Comparison of ENCODE assay signal across 1 cellular context in genomic region chr14:99784508-99784907, GRCh38.
A peak's percentile ranks its signal among the peaks of the same experiment; 100 is the strongest.
TF ChIP-seq lines count a peak whose summit lies in the region.

No MANE protein-coding gene starts in this region.

TF ChIP-seq in HepG2, 621 proteins besides CTCF, POLR2A, EP300 and RAD21 (continued from another document and continues in another):
- TF ChIP-seq ZBTB49 (CRISPR knock-in tag; IDR thresholded peaks at IDR 0.05; ENCODE audit: borderline replicate concordance) (no peak), ZNF614 (CRISPR knock-in tag; IDR thresholded peaks at IDR 0.05; ENCODE audit: borderline replicate concordance) (0 out of 2 replicates have a peak, but pooled peaks have one; percentile 56), PBX3 (CRISPR knock-in tag; IDR thresholded peaks at IDR 0.05; ENCODE audit: borderline replicate concordance) (no peak), KLF12 (CRISPR knock-in tag; IDR thresholded peaks at IDR 0.05; ENCODE audit: borderline replicate concordance) (no peak), CREM (IDR thresholded peaks at IDR 0.05) (peak; percentile 52; the same call in 1 of the 2 replicates), CREM (CRISPR knock-in tag; IDR thresholded peaks at IDR 0.05) (no peak), PAX8 (CRISPR knock-in tag; IDR thresholded peaks at IDR 0.05; ENCODE audit: borderline replicate concordance) (no peak), ZNF350 (CRISPR knock-in tag; IDR thresholded peaks at IDR 0.05; ENCODE audit: borderline replicate concordance, low read depth) (no peak), ZFP36 (IDR thresholded peaks at IDR 0.05; ENCODE audit: borderline replicate concordance, low read depth, low read length, partially characterized antibody) (no peak), CEBPB (IDR thresholded peaks at IDR 0.05; ENCODE audit: borderline replicate concordance, low read depth, low read length) (peak; percentile 88), HMG20A (CRISPR knock-in tag; IDR thresholded peaks at IDR 0.05; ENCODE audit: borderline replicate concordance) (peak; percentile 76; the same call in 1 of the 2 replicates), CEBPG (CRISPR knock-in tag; IDR thresholded peaks at IDR 0.05) (peak; percentile 83), SP4 (CRISPR knock-in tag; IDR thresholded peaks at IDR 0.05) (no peak), ZNF510 (CRISPR knock-in tag; IDR thresholded peaks at IDR 0.05; ENCODE audit: low read depth) (0 out of 2 replicates have a peak, but pooled peaks have one; percentile 45), ASH2L (IDR thresholded peaks at IDR 0.05; ENCODE audit: insufficient read length, low read depth, low read length) (peak; percentile 50), NFATC3 (CRISPR knock-in tag; IDR thresholded peaks at IDR 0.05) (no peak), SNAPC2 (CRISPR knock-in tag; IDR thresholded peaks at IDR 0.05) (no peak), FOXA3 (CRISPR knock-in tag; IDR thresholded peaks at IDR 0.05) (peak; percentile 95), ZNF10 (CRISPR knock-in tag; IDR thresholded peaks at IDR 0.05; ENCODE audit: borderline replicate concordance, low read depth) (no peak), ZNF367 (CRISPR knock-in tag; IDR thresholded peaks at IDR 0.05; ENCODE audit: borderline replicate concordance) (no peak), ZNF563 (CRISPR knock-in tag; IDR thresholded peaks at IDR 0.05) (no peak), TEF (CRISPR knock-in tag; IDR thresholded peaks at IDR 0.05) (peak; percentile 82; the same call in 1 of the 2 replicates), ZNF580 (CRISPR knock-in tag; IDR thresholded peaks at IDR 0.05; ENCODE audit: borderline replicate concordance, low read depth) (no peak), DR1 (CRISPR knock-in tag; IDR thresholded peaks at IDR 0.05) (no peak), ZNF646 (CRISPR knock-in tag; IDR thresholded peaks at IDR 0.05) (no peak), MTF2 (CRISPR knock-in tag; IDR thresholded peaks at IDR 0.05; ENCODE audit: borderline replicate concordance) (no peak), KLF9 (CRISPR knock-in tag; IDR thresholded peaks at IDR 0.05; ENCODE audit: low read depth) (no peak), ARID2 (CRISPR knock-in tag; IDR thresholded peaks at IDR 0.05; ENCODE audit: borderline replicate concordance) (no peak), REXO4 (CRISPR knock-in tag; IDR thresholded peaks at IDR 0.05; ENCODE audit: borderline replicate concordance) (no peak), HOXA9 (CRISPR knock-in tag; IDR thresholded peaks at IDR 0.05; ENCODE audit: borderline replicate concordance) (no peak), ADNP (CRISPR knock-in tag; IDR thresholded peaks at IDR 0.05) (no peak), MAFF (IDR thresholded peaks at IDR 0.05; ENCODE audit: low read depth, low read length) (no peak), ZFYVE20 (CRISPR knock-in tag; IDR thresholded peaks at IDR 0.05; ENCODE audit: borderline replicate concordance, low read depth) (no peak), RERE (CRISPR knock-in tag; IDR thresholded peaks at IDR 0.05; ENCODE audit: low read depth) (peak; percentile 57; the same call in 1 of the 2 replicates), RXRB (CRISPR knock-in tag; IDR thresholded peaks at IDR 0.05; ENCODE audit: borderline replicate concordance) (peak; percentile 66; the same call in 1 of the 2 replicates)
- TF ChIP-seq, protein P1, sequence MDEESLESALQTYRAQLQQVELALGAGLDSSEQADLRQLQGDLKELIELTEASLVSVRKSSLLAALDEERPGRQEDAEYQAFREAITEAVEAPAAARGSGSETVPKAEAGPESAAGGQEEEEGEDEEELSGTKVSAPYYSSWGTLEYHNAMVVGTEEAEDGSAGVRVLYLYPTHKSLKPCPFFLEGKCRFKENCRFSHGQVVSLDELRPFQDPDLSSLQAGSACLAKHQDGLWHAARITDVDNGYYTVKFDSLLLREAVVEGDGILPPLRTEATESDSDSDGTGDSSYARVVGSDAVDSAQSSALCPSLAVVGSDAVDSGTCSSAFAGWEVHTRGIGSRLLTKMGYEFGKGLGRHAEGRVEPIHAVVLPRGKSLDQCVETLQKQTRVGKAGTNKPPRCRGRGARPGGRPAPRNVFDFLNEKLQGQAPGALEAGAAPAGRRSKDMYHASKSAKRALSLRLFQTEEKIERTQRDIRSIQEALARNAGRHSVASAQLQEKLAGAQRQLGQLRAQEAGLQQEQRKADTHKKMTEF (CRISPR knock-in tag; IDR thresholded peaks at IDR 0.05) = peak; percentile 56; the same call in 1 of the 2 replicates
- TF ChIP-seq, protein P2, sequence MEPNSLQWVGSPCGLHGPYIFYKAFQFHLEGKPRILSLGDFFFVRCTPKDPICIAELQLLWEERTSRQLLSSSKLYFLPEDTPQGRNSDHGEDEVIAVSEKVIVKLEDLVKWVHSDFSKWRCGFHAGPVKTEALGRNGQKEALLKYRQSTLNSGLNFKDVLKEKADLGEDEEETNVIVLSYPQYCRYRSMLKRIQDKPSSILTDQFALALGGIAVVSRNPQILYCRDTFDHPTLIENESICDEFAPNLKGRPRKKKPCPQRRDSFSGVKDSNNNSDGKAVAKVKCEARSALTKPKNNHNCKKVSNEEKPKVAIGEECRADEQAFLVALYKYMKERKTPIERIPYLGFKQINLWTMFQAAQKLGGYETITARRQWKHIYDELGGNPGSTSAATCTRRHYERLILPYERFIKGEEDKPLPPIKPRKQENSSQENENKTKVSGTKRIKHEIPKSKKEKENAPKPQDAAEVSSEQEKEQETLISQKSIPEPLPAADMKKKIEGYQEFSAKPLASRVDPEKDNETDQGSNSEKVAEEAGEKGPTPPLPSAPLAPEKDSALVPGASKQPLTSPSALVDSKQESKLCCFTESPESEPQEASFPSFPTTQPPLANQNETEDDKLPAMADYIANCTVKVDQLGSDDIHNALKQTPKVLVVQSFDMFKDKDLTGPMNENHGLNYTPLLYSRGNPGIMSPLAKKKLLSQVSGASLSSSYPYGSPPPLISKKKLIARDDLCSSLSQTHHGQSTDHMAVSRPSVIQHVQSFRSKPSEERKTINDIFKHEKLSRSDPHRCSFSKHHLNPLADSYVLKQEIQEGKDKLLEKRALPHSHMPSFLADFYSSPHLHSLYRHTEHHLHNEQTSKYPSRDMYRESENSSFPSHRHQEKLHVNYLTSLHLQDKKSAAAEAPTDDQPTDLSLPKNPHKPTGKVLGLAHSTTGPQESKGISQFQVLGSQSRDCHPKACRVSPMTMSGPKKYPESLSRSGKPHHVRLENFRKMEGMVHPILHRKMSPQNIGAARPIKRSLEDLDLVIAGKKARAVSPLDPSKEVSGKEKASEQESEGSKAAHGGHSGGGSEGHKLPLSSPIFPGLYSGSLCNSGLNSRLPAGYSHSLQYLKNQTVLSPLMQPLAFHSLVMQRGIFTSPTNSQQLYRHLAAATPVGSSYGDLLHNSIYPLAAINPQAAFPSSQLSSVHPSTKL (CRISPR knock-in tag; IDR thresholded peaks at IDR 0.05) = peak; percentile 87
